In genomic region chr1:20403423-20404145, GRCh38 we compare ENCODE assay signal across 28 cellular contexts.
"Had no signal": no experiment of that assay in that cellular context is flagged by ENCODE, and none has a peak within 500 bp of the region (broad histone marks: within the 10 kb centered on the region; RNA-seq: fewer than 3 reads in every experiment).

No MANE protein-coding gene starts in this region.

- H3K27ac ChIP-seq: brain microvascular endothelial cell, epithelial cell of prostate, left ventricle myocardium inferior, ovary, skin epidermis, testis, uterus had no signal

- H3K9me3 ChIP-seq: left ventricle myocardium inferior, ovary, testis, uterus had no signal

- FAIRE-seq: astrocyte, endometrium, frontal cortex had no signal

- H3K36me3 ChIP-seq: brain microvascular endothelial cell, left ventricle myocardium inferior, ovary, uterus had no signal

- H3K4me1 Mint-ChIP-seq: activated CD4-positive, alpha-beta T cell treated with anti-CD3 and anti-CD28 coated beads for 36 hours; activated naive CD4-positive, alpha-beta T cell treated with anti-CD3 and anti-CD28 coated beads, Interleukin-2, amount 10 ng/mL, durations not matched to agents 7 days and 5 days; activated naive CD8-positive, alpha-beta T cell treated with anti-CD3 and anti-CD28 coated beads, Interleukin-2, amount 10 ng/mL, durations not matched to agents 7 days and 5 days had no signal

- H3K27me3 ChIP-seq: ovary, testis, uterus had no signal

- H3K4me3 Mint-ChIP-seq: activated CD4-positive, alpha-beta T cell treated with anti-CD3 and anti-CD28 coated beads for 36 hours; activated CD8-positive, alpha-beta T cell treated with anti-CD3 and anti-CD28 coated beads, Interleukin-2, amount 10 ng/mL, durations not matched to agents 7 days and 5 days; activated naive CD4-positive, alpha-beta T cell treated with anti-CD3 and anti-CD28 coated beads, Interleukin-2, amount 10 ng/mL, durations not matched to agents 7 days and 5 days; activated naive CD8-positive, alpha-beta T cell treated with anti-CD3 and anti-CD28 coated beads, Interleukin-2, amount 10 ng/mL, durations not matched to agents 7 days and 5 days; activated T-cell treated with anti-CD3 and anti-CD28 coated beads, Interleukin-2, amount 50 U/mL, for 24 hours; dendritic cell treated with granulocyte-macrophage colony-stimulating factor and Interleukin-4, amounts not matched to agents 40 ng/mL and 50 ng/mL, for 4 days; nephron progenitor cell; WTC11 had no signal

- DNase-seq: activated CD4-positive, alpha-beta T cell treated with anti-CD3 and anti-CD28 coated beads for 36 hours; activated CD8-positive, alpha-beta T cell treated with anti-CD3 and anti-CD28 coated beads, Interleukin-2, amount 10 ng/mL, durations not matched to agents 7 days and 5 days; activated gamma-delta T cell; activated naive CD4-positive, alpha-beta T cell treated with anti-CD3 and anti-CD28 coated beads, Interleukin-2, amount 10 ng/mL, durations not matched to agents 7 days and 5 days; activated naive CD8-positive, alpha-beta T cell treated with anti-CD3 and anti-CD28 coated beads, Interleukin-2, amount 10 ng/mL, durations not matched to agents 7 days and 5 days; activated T-cell treated with anti-CD3 and anti-CD28 coated beads, Interleukin-2, amount 50 U/mL, for 24 hours; amniotic stem cell; brain microvascular endothelial cell; effector CD4-positive, alpha-beta T cell; left ventricle myocardium inferior; naive B cell; ovary; stimulated activated CD4-positive, alpha-beta T cell treated with anti-CD3 and anti-CD28 coated beads, Interleukin-4, amount 100 ng/mL, for 4 hours; stimulated activated naive CD4-positive, alpha-beta T cell; T-helper 2 cell; testis; trophoblast cell; uterus had no signal

- H3K9me3 Mint-ChIP-seq: activated naive CD4-positive, alpha-beta T cell treated with anti-CD3 and anti-CD28 coated beads, Interleukin-2, amount 10 ng/mL, durations not matched to agents 7 days and 5 days; activated naive CD8-positive, alpha-beta T cell treated with anti-CD3 and anti-CD28 coated beads, Interleukin-2, amount 10 ng/mL, durations not matched to agents 7 days and 5 days; activated T-cell treated with anti-CD3 and anti-CD28 coated beads, Interleukin-2, amount 50 U/mL, for 24 hours; dendritic cell treated with granulocyte-macrophage colony-stimulating factor and Interleukin-4, amounts not matched to agents 40 ng/mL and 50 ng/mL, for 4 days; nephron progenitor cell had no signal

- H3K27ac Mint-ChIP-seq: activated CD4-positive, alpha-beta T cell treated with anti-CD3 and anti-CD28 coated beads for 36 hours; activated CD8-positive, alpha-beta T cell treated with anti-CD3 and anti-CD28 coated beads, Interleukin-2, amount 10 ng/mL, durations not matched to agents 7 days and 5 days; activated naive CD4-positive, alpha-beta T cell treated with anti-CD3 and anti-CD28 coated beads, Interleukin-2, amount 10 ng/mL, durations not matched to agents 7 days and 5 days; activated naive CD8-positive, alpha-beta T cell treated with anti-CD3 and anti-CD28 coated beads, Interleukin-2, amount 10 ng/mL, durations not matched to agents 7 days and 5 days; activated T-cell treated with anti-CD3 and anti-CD28 coated beads, Interleukin-2, amount 50 U/mL, for 24 hours; dendritic cell treated with granulocyte-macrophage colony-stimulating factor and Interleukin-4, amounts not matched to agents 40 ng/mL and 50 ng/mL, for 4 days; nephron progenitor cell; WTC11 had no signal

- H3K4me3 ChIP-seq: left ventricle myocardium inferior, lung, ovary, skin epidermis, testis, uterus had no signal

- ATAC-seq: activated CD4-positive, alpha-beta T cell treated with anti-CD3 and anti-CD28 coated beads for 36 hours; activated CD8-positive, alpha-beta T cell treated with anti-CD3 and anti-CD28 coated beads, Interleukin-2, amount 10 ng/mL, durations not matched to agents 7 days and 5 days; sciatic nerve; WTC11 had no signal

- H3K36me3 Mint-ChIP-seq: activated naive CD4-positive, alpha-beta T cell treated with anti-CD3 and anti-CD28 coated beads, Interleukin-2, amount 10 ng/mL, durations not matched to agents 7 days and 5 days; activated naive CD8-positive, alpha-beta T cell treated with anti-CD3 and anti-CD28 coated beads, Interleukin-2, amount 10 ng/mL, durations not matched to agents 7 days and 5 days; WTC11 had no signal

- H3K4me1 ChIP-seq: left ventricle myocardium inferior, testis, uterus had no signal
